In the genomic region with DNA sequence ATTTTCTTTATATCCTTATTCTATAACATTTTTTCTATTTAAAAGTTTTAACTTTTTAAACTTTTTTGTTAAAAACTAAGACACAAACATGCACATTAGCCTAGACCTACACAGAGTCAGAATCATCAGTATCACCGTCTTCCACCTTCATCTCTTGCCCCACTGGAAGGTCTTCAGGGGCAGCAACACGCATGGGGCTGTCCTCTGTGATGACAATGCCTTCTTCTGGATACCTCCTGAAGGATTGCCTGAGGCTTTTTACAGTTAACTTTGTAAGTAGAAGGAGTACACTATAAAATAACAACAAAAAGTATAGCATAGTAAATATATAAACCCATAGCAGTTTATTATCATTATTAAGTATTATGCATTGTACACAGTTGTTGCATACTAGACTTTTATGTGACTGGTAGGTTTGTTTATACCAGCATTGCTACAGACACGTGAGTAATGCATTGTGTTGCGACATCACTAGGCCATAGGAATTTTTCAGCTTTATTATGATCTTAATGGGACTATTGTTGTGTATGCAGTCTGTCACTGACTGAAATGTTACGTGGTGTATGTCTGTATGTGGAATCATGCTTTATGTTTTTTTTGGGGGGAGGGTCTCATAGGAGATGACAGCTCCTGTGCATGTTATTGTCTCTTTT, we compare ENCODE assay signal across 1 cellular context.
TF ChIP-seq lines count a peak whose summit lies in the region.

No MANE protein-coding gene starts in this region.

TF ChIP-seq in HCT116, 20 proteins besides CTCF, POLR2A, EP300 and RAD21 (continued from another document):
- TF ChIP-seq, protein P1, sequence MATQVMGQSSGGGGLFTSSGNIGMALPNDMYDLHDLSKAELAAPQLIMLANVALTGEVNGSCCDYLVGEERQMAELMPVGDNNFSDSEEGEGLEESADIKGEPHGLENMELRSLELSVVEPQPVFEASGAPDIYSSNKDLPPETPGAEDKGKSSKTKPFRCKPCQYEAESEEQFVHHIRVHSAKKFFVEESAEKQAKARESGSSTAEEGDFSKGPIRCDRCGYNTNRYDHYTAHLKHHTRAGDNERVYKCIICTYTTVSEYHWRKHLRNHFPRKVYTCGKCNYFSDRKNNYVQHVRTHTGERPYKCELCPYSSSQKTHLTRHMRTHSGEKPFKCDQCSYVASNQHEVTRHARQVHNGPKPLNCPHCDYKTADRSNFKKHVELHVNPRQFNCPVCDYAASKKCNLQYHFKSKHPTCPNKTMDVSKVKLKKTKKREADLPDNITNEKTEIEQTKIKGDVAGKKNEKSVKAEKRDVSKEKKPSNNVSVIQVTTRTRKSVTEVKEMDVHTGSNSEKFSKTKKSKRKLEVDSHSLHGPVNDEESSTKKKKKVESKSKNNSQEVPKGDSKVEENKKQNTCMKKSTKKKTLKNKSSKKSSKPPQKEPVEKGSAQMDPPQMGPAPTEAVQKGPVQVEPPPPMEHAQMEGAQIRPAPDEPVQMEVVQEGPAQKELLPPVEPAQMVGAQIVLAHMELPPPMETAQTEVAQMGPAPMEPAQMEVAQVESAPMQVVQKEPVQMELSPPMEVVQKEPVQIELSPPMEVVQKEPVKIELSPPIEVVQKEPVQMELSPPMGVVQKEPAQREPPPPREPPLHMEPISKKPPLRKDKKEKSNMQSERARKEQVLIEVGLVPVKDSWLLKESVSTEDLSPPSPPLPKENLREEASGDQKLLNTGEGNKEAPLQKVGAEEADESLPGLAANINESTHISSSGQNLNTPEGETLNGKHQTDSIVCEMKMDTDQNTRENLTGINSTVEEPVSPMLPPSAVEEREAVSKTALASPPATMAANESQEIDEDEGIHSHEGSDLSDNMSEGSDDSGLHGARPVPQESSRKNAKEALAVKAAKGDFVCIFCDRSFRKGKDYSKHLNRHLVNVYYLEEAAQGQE (IDR thresholded peaks at IDR 0.05; ENCODE audit: low read depth): no peak
- TF ChIP-seq, protein P2, sequence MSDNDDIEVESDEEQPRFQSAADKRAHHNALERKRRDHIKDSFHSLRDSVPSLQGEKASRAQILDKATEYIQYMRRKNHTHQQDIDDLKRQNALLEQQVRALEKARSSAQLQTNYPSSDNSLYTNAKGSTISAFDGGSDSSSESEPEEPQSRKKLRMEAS (IDR thresholded peaks at IDR 0.05): no peak
- TF ChIP-seq POLR2AphosphoS5 (IDR thresholded peaks at IDR 0.05; ENCODE audit: low read depth, low read length): no peak
- TF ChIP-seq FOSL1 (IDR thresholded peaks at IDR 0.05; ENCODE audit: low read depth): 0 out of 2 replicates have a peak, but pooled peaks have one; percentile 16
